Comparison of ENCODE assay signal across 1 cellular context in genomic region chr12:67655829-67656614, GRCh38.
TF ChIP-seq lines count a peak whose summit lies in the region.

No MANE protein-coding gene starts in this region.

TF ChIP-seq in HepG2, 621 proteins besides CTCF, POLR2A, EP300 and RAD21 (continued from another document):
- TF ChIP-seq ZNF143 (CRISPR knock-in tag; IDR thresholded peaks at IDR 0.05) (no peak), RXRB (CRISPR knock-in tag; IDR thresholded peaks at IDR 0.05; ENCODE audit: borderline replicate concordance) (no peak), SRSF4 (IDR thresholded peaks at IDR 0.05; ENCODE audit: low read depth, low read length, poor library complexity, severe bottlenecking) (no peak), HMG20B (CRISPR knock-in tag; conservative IDR thresholded peaks at IDR 0.05) (no peak), SPEN (CRISPR knock-in tag; IDR thresholded peaks at IDR 0.05; ENCODE audit: low read depth) (no peak), ZNF318 (CRISPR knock-in tag; IDR thresholded peaks at IDR 0.05) (no peak), PLRG1 (conservative IDR thresholded peaks at IDR 0.05) (no peak), ZNF256 (CRISPR knock-in tag; conservative IDR thresholded peaks at IDR 0.05) (no peak), MBNL3 (CRISPR knock-in tag; conservative IDR thresholded peaks at IDR 0.05) (no peak), NAIF1 (CRISPR knock-in tag; IDR thresholded peaks at IDR 0.05; ENCODE audit: borderline replicate concordance) (no peak), ZNF124 (CRISPR knock-in tag; IDR thresholded peaks at IDR 0.05) (no peak), PRMT3 (CRISPR knock-in tag; IDR thresholded peaks at IDR 0.05; ENCODE audit: borderline replicate concordance, low read depth) (no peak)
